In the genomic region with DNA sequence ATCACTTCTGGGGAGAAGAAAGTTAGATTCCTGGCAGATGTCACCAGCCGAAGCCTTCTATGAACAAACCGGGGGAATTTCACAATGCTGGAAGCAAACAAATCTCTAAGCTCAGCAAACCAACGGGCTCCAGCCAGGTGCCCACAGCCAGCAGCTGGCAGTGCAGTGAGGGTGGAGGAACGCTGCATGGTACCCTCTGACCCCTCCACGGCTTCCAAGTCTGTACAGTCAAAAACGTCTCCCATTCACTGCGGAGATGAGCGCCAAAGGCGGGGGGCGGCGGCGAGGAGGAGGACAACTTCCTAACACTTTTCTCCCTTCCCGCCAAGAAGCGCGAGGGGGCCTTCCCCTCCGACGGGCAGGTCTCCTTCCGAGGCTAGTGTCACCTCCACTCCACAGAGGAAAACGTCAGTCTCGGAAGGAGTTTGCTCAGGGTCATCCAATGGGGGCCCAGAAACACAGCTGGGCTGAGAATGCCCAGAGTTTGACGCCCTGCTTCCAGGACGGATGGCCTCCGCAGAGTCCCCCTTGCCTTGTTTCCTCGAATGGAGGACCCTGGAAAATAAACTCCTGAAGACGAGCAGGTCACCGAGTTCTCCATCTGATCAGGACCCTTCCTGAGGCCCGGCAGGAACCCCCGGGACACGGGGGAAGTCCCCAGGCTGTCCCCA, we compare ENCODE assay signal across 6 cellular contexts. TPM values are rescaled to one million over a fixed set of nuclear protein-coding genes. Genes with fewer than 3 reads are reported as not detected.
A peak's percentile ranks its signal among the peaks of the same experiment; 100 is the strongest.
DNase-seq lines count a peak whose midpoint lies in the region.

No MANE protein-coding gene starts in this region.

- no peaks in the 10 kb centered on the region for H3K36me3 ChIP-seq in CD4-positive, alpha-beta memory T cell (ENCODE audit: insufficient read depth, low read length)
- peaks cover 7 to 9% of the 10 kb centered on the region in 2 experiments for H3K36me3 ChIP-seq in trophoblast cell (ENCODE audit: control insufficient read depth in 1 of 2, insufficient read depth in 2 of 2, low read length in 2 of 2)

- no peaks in the 10 kb centered on the region for H3K9me3 Mint-ChIP-seq in CD4-positive, alpha-beta memory T cell
- no peaks in the 10 kb centered on the region for H3K9me3 Mint-ChIP-seq in dendritic cell treated with granulocyte-macrophage colony-stimulating factor and Interleukin-4, amounts not matched to agents 40 ng/mL and 50 ng/mL, for 4 days

- H3K9me3 ChIP-seq in CD4-positive, alpha-beta memory T cell (ENCODE audit: control insufficient read depth in 1 of 2, low read length in 2 of 2): no peaks in the 10 kb centered on the region
- peaks cover 1% of the 10 kb centered on the region for H3K9me3 ChIP-seq in trophoblast cell (ENCODE audit: insufficient read depth, low read depth, low read length)

- peak overlapping the region; percentile 85 for H3K4me2 ChIP-seq in trophoblast cell (ENCODE audit: low read length)

- peak overlapping the region; percentile 68 for H3K4ac ChIP-seq in trophoblast cell (ENCODE audit: low read depth, low read length)

- no CpG with 5 or more reads among the region's 29 CpGs for WGBS in trophoblast cell (ENCODE audit: extremely low coverage, insufficient coverage, insufficient read length)

- H3K14ac ChIP-seq in trophoblast cell (ENCODE audit: low read length): peak overlapping the region; percentile 88

- H3K18ac ChIP-seq in trophoblast cell (ENCODE audit: low read length): peak overlapping the region; percentile 81

- no peak overlapping the region for H2BK5ac ChIP-seq in trophoblast cell (ENCODE audit: low read depth, low read length, poor library complexity)

- H4K8ac ChIP-seq in trophoblast cell (ENCODE audit: low read depth, low read length): peak overlapping the region; percentile 77

- H3K27me3 Mint-ChIP-seq in CD4-positive, alpha-beta memory T cell: no peaks in the 10 kb centered on the region
- peaks cover 2% of the 10 kb centered on the region for H3K27me3 Mint-ChIP-seq in dendritic cell treated with granulocyte-macrophage colony-stimulating factor and Interleukin-4, amounts not matched to agents 40 ng/mL and 50 ng/mL, for 4 days

- no peak overlapping the region for H2BK120ac ChIP-seq in trophoblast cell (ENCODE audit: insufficient read depth, low read length, poor library complexity)

- peak overlapping the region; percentile 99 for H3K9ac ChIP-seq in trophoblast cell (ENCODE audit: low read length)

- H3K79me1 ChIP-seq in trophoblast cell (ENCODE audit: low read length): peaks cover 7% of the 10 kb centered on the region

- peak overlapping the region; percentile 50 for H2AFZ ChIP-seq in trophoblast cell (ENCODE audit: insufficient read depth, low read length, poor library complexity)

- peak overlapping the region; percentile 83 to 93 (median 89) for H3K27ac Mint-ChIP-seq in CD4-positive, alpha-beta memory T cell
- H3K27ac Mint-ChIP-seq in dendritic cell treated with granulocyte-macrophage colony-stimulating factor and Interleukin-4, amounts not matched to agents 40 ng/mL and 50 ng/mL, for 4 days: peak overlapping the region; percentile 73

- POLR2A ChIA-PET in CD4-positive, alpha-beta memory T cell (lab: Charles Lee; ENCODE audit: partially characterized antibody): interaction anchor here (0.6 to 3.0 kb wide), 13 partner anchors 13 to 466 kb away, joined by 3 to 29 read pairs (median 4); a partner anchor contains a TSS

- peak overlapping the region; percentile 32 for H2AK5ac ChIP-seq in trophoblast cell (ENCODE audit: low read length)

- peaks cover 23 to 50% (median 34%) of the 10 kb centered on the region in 4 donors for H3K4me1 Mint-ChIP-seq in CD4-positive, alpha-beta memory T cell
- H3K4me1 Mint-ChIP-seq in dendritic cell treated with granulocyte-macrophage colony-stimulating factor and Interleukin-4, amounts not matched to agents 40 ng/mL and 50 ng/mL, for 4 days (ENCODE audit: low read depth): peaks cover 59% of the 10 kb centered on the region

- H2BK12ac ChIP-seq in trophoblast cell (ENCODE audit: low read length): no peak overlapping the region

- peak overlapping the region; percentile 61 to 72 for H3K4me3 ChIP-seq in CD4-positive, alpha-beta memory T cell (ENCODE audit: low read length in 2 of 2)
- H3K4me3 ChIP-seq in trophoblast cell (ENCODE audit: low read depth, low read length): peak overlapping the region; percentile 96

- H4K12ac ChIP-seq in trophoblast cell (ENCODE audit: low read depth, low read length): peak overlapping the region; percentile 73

- CTCF ChIA-PET in CD4-positive, alpha-beta memory T cell (lab: Charles Lee; ENCODE audit: partially characterized antibody): interaction anchor here (1.7 to 2.0 kb wide), 2 partner anchors 14 to 131 kb away, joined by 6 to 11 read pairs; no protein-coding TSS in a partner anchor

- H3K4me1 ChIP-seq in CD4-positive, alpha-beta memory T cell (ENCODE audit: insufficient read depth, low read length): peaks cover 47% of the 10 kb centered on the region
- peaks cover 13 to 26% of the 10 kb centered on the region in 2 experiments for H3K4me1 ChIP-seq in trophoblast cell (ENCODE audit: control insufficient read depth in 1 of 2, insufficient read depth in 2 of 2, low read length in 2 of 2)

- H3K27me3 ChIP-seq in CD4-positive, alpha-beta memory T cell (ENCODE audit: insufficient read depth, low read length): no peaks in the 10 kb centered on the region
- no peaks in the 10 kb centered on the region for H3K27me3 ChIP-seq in trophoblast cell (ENCODE audit: insufficient read depth, low read length)

- peak overlapping the region; percentile 81 for H4K91ac ChIP-seq in trophoblast cell (ENCODE audit: low read depth, low read length)

- peaks cover 13% of the 10 kb centered on the region for H3K79me2 ChIP-seq in trophoblast cell (ENCODE audit: control insufficient read depth, insufficient read depth, low read length, poor library complexity)

- peak in 1 of 5 donors; percentile 24 for DNase-seq in CD4-positive, alpha-beta memory T cell
- DNase-seq in KG1 (lab: John Stamatoyannopoulos, UW) (peak; percentile 38), trophoblast cell (peak in 1 of 2 donors; percentile 52), NCI-H774 (lab: John Stamatoyannopoulos, UW) (no peak), ureter (ENCODE audit: low spot score) (no peak)

- H3K4me3 Mint-ChIP-seq in CD4-positive, alpha-beta memory T cell: peak overlapping the region; percentile 79 to 90 (median 85)
- H3K4me3 Mint-ChIP-seq in dendritic cell treated with granulocyte-macrophage colony-stimulating factor and Interleukin-4, amounts not matched to agents 40 ng/mL and 50 ng/mL, for 4 days: peak overlapping the region; percentile 81

- H3K27ac ChIP-seq in CD4-positive, alpha-beta memory T cell (ENCODE audit: low read depth, low read length): peak overlapping the region; percentile 89
- no peak overlapping the region for H3K27ac ChIP-seq in trophoblast cell (ENCODE audit: low read depth, low read length)

- intact Hi-C loops in CD4-positive, alpha-beta memory T cell (cut with micrococcal nuclease): loop anchor here (1.0 to 5.0 kb wide), 2 partner anchors 16 to 39 kb away; a partner anchor contains a TSS
- intact Hi-C loops in dendritic cell treated with granulocyte-macrophage colony-stimulating factor and Interleukin-4, amounts not matched to agents 40 ng/mL and 50 ng/mL, for 4 days (cut with micrococcal nuclease): no loop called here

- H3K23ac ChIP-seq in trophoblast cell (ENCODE audit: low read length): no peak overlapping the region

- H3K36me3 Mint-ChIP-seq in CD4-positive, alpha-beta memory T cell: peaks cover 0 to 7% of the 10 kb centered on the region in 2 donors
- peaks cover 40% of the 10 kb centered on the region for H3K36me3 Mint-ChIP-seq in dendritic cell treated with granulocyte-macrophage colony-stimulating factor and Interleukin-4, amounts not matched to agents 40 ng/mL and 50 ng/mL, for 4 days (ENCODE audit: low read depth)

RNA-seq across cellular contexts. Expression of a gene that starts 0.9 kb away (rescaled TPM):
- 10 to 100 TPM; 48.5 to 49.8 TPM for total RNA-seq in CD4-positive, alpha-beta memory T cell
- polyA plus RNA-seq in CD4-positive, alpha-beta memory T cell: 10 to 100 TPM in 1 of 2 donors, 1 to 10 TPM in 1; 3.1 to 10.0 TPM
- polyA plus RNA-seq in trophoblast cell (2013): 29.9 and 32.0 TPM in 2 replicates
- 46.4 TPM for total RNA-seq in ureter

RNA-seq across cellular contexts. Expression of a gene that starts 10.8 kb away (rescaled TPM):
- not detected for total RNA-seq in CD4-positive, alpha-beta memory T cell
- polyA plus RNA-seq in CD4-positive, alpha-beta memory T cell: not detected
- 0.79 and 0.94 TPM in 2 replicates for polyA plus RNA-seq in trophoblast cell (2013)
- total RNA-seq in ureter: not detected

RNA-seq across cellular contexts. Expression of a gene that starts 17.9 kb away (rescaled TPM):
- total RNA-seq in CD4-positive, alpha-beta memory T cell: 1 to 10 TPM; 1.7 to 2.1 TPM
- under 1 TPM; 0.16 to 0.40 TPM for polyA plus RNA-seq in CD4-positive, alpha-beta memory T cell
- polyA plus RNA-seq in trophoblast cell (2013): 21.9 and 22.1 TPM in 2 replicates
- total RNA-seq in ureter: 106 TPM

RNA-seq across cellular contexts. Expression of a gene that starts 19.0 kb away (rescaled TPM):
- total RNA-seq in CD4-positive, alpha-beta memory T cell: 1 to 10 TPM; 1.6 TPM
- 1 to 10 TPM in 1 of 2 donors, under 1 TPM in 1; 0.50 to 2.2 TPM for polyA plus RNA-seq in CD4-positive, alpha-beta memory T cell
- polyA plus RNA-seq in trophoblast cell (2013): 1.2 and 1.3 TPM in 2 replicates
- 0.86 TPM for total RNA-seq in ureter

RNA-seq across cellular contexts. Expression of a gene that starts 24.8 kb away (rescaled TPM):
- 10 to 100 TPM; 19.6 to 22.6 TPM for total RNA-seq in CD4-positive, alpha-beta memory T cell
- 10 to 100 TPM; 32.2 to 35.7 TPM for polyA plus RNA-seq in CD4-positive, alpha-beta memory T cell
- polyA plus RNA-seq in trophoblast cell (2013): 38.2 and 39.4 TPM in 2 replicates
- 16.5 TPM for total RNA-seq in ureter

Comparison
In these comparisons a context has a peak if more than half of its experiments do, and no peak if none do; other contexts are left out.
1. RNA of a gene that starts 17.9 kb away (total RNA-seq): 106 TPM in ureter (single experiment); 1.7 to 2.1 TPM in CD4-positive, alpha-beta memory T cell; every median in the first group is over 10 times any median in the second.